ENCODE assay signal across 28 cellular contexts in the genomic region with DNA sequence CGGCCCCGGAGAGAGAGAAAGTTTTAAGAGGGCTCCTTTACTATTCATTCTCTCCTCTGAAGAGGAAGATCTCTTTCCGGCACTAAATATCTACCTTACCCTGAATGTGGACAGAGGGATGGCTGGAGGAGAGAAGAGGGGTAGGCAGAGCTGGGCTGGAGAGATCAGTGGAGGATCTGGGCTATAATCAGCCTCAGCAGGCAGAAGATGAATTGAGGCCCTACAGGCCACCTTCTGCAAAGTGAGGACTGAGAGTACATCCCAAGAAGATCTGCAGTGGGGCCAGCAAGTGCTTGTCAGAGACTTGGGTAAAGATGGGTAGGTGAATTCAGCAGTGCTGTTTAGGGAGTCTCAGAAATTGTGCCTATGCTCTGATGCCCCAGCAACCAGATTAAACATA. TPM values are rescaled to one million over a fixed set of nuclear protein-coding genes. Genes with fewer than 3 reads are reported as not detected.
"Had no signal": no experiment of that assay in that cellular context is flagged by ENCODE, and none has a peak within 500 bp of the region (broad histone marks: within the 10 kb centered on the region; RNA-seq: fewer than 3 reads in every experiment).

No MANE protein-coding gene starts in this region.

- H3K9me3 Mint-ChIP-seq: activated B cell treated with CpG ODN at 0.5 μM for 24 hours; activated naive CD8-positive, alpha-beta T cell treated with anti-CD3 and anti-CD28 coated beads for 36 hours; effector memory CD8-positive, alpha-beta T cell; memory B cell; natural killer cell; stimulated activated naive CD8-positive, alpha-beta T cell treated with anti-CD3 and anti-CD28 coated beads, Interleukin-15, Interleukin-2, amounts not matched to agents 100 ng/mL and 50 ng/mL, for 24 hours; T-helper 1 cell treated with Interleukin-12 subunit alpha and Interleukin-12 subunit beta and Interleukin-4 antibody, amounts not matched to agents 30 μg/mL and 1 μg/mL, for 36 hours had no signal

- H3K27me3 ChIP-seq: colonic mucosa, esophagus muscularis mucosa, gastroesophageal sphincter, tibial artery, uterus had no signal

- H3K27ac ChIP-seq: colonic mucosa, dorsolateral prefrontal cortex, esophagus muscularis mucosa, gastroesophageal sphincter, heart left ventricle, tibial artery, uterus had no signal

- H3K4me1 ChIP-seq: colonic mucosa, uterus had no signal

- H3K9me3 ChIP-seq: colonic mucosa, esophagus muscularis mucosa, gastroesophageal sphincter, heart left ventricle, tibial artery, uterus had no signal

- H3K27ac Mint-ChIP-seq: activated B cell treated with CpG ODN at 0.5 μM for 24 hours; activated CD4-positive, alpha-beta T cell treated with anti-CD3 and anti-CD28 coated beads for 36 hours; activated naive CD8-positive, alpha-beta T cell treated with anti-CD3 and anti-CD28 coated beads for 36 hours; effector memory CD8-positive, alpha-beta T cell; memory B cell; natural killer cell; progenitor cell of endocrine pancreas; stimulated activated naive CD8-positive, alpha-beta T cell treated with anti-CD3 and anti-CD28 coated beads, Interleukin-15, Interleukin-2, amounts not matched to agents 100 ng/mL and 50 ng/mL, for 24 hours; T-helper 1 cell treated with Interleukin-12 subunit alpha and Interleukin-12 subunit beta and Interleukin-4 antibody, amounts not matched to agents 30 μg/mL and 1 μg/mL, for 36 hours had no signal

- H3K4me3 ChIP-seq: colonic mucosa, dorsolateral prefrontal cortex, esophagus muscularis mucosa, gastroesophageal sphincter, heart left ventricle, tibial artery, uterus had no signal

- ATAC-seq: activated CD4-positive, alpha-beta T cell treated with anti-CD3 and anti-CD28 coated beads for 36 hours; effector memory CD8-positive, alpha-beta T cell; gastroesophageal sphincter; heart left ventricle; left colon; natural killer cell had no signal

- DNase-seq: activated B cell treated with CpG ODN at 0.5 μM for 24 hours; activated CD4-positive, alpha-beta T cell treated with anti-CD3 and anti-CD28 coated beads for 36 hours; activated CD4-positive, alpha-beta T cell treated with anti-CD3 and anti-CD28 coated beads, Interleukin-2, amount 50 U/mL, for 4 hours; activated CD8-positive, alpha-beta memory T cell treated with anti-CD3 and anti-CD28 coated beads, Interleukin-2, amount 50 U/mL, for 48 hours; activated naive CD4-positive, alpha-beta T cell treated with Interleukin-2 at 50 U/mL for 16 hours; activated naive CD8-positive, alpha-beta T cell treated with anti-CD3 and anti-CD28 coated beads for 36 hours; activated T-cell treated with anti-CD3 and anti-CD28 coated beads, Interleukin-2, amount 50 U/mL, for 48 hours; colonic mucosa; dorsolateral prefrontal cortex; effector memory CD8-positive, alpha-beta T cell; heart left ventricle; left colon; natural killer cell; retina; stimulated activated CD4-positive, alpha-beta T cell treated with anti-CD3 and anti-CD28 coated beads, Interleukin-12 subunit alpha, Interleukin-12 subunit beta, amount 100 ng/mL, for 4 hours; tibial artery; uterus had no signal

- FAIRE-seq: bronchial epithelial cell, endothelial cell of umbilical vein, keratinocyte had no signal

- H3K4me3 Mint-ChIP-seq: activated B cell treated with CpG ODN at 0.5 μM for 24 hours; activated CD4-positive, alpha-beta T cell treated with anti-CD3 and anti-CD28 coated beads for 36 hours; activated naive CD8-positive, alpha-beta T cell treated with anti-CD3 and anti-CD28 coated beads for 36 hours; effector memory CD8-positive, alpha-beta T cell; memory B cell; natural killer cell; stimulated activated naive CD8-positive, alpha-beta T cell treated with anti-CD3 and anti-CD28 coated beads, Interleukin-15, Interleukin-2, amounts not matched to agents 100 ng/mL and 50 ng/mL, for 24 hours; T-helper 1 cell treated with Interleukin-12 subunit alpha and Interleukin-12 subunit beta and Interleukin-4 antibody, amounts not matched to agents 30 μg/mL and 1 μg/mL, for 36 hours had no signal

- H3K36me3 Mint-ChIP-seq: memory B cell had no signal

- H3K36me3 ChIP-seq: colonic mucosa, esophagus muscularis mucosa, gastroesophageal sphincter, heart left ventricle, tibial artery, uterus had no signal

RNA-seq across cellular contexts. Expression of gene HOXB1, which starts 6.5 kb away (rescaled TPM):
- total RNA-seq: activated B cell treated with CpG ODN at 0.5 μM for 24 hours; activated CD4-positive, alpha-beta T cell treated with anti-CD3 and anti-CD28 coated beads for 36 hours; activated CD8-positive, alpha-beta memory T cell treated with anti-CD3 and anti-CD28 coated beads for 36 hours; activated naive CD8-positive, alpha-beta T cell treated with anti-CD3 and anti-CD28 coated beads for 36 hours; bronchial epithelial cell; colonic mucosa; dorsolateral prefrontal cortex; endothelial cell of umbilical vein; esophagus muscularis mucosa; gastroesophageal sphincter; heart left ventricle; left colon; natural killer cell; osteocyte; uterus had no signal
- polyA plus RNA-seq: endothelial cell of umbilical vein, heart left ventricle, keratinocyte had no signal

RNA-seq across cellular contexts. Expression of gene HOXB2, which starts 7.6 kb away (rescaled TPM):
- total RNA-seq: bronchial epithelial cell, osteocyte had no signal

RNA-seq across cellular contexts. Expression of gene HOXB4, which starts 40.8 kb away (rescaled TPM):
- total RNA-seq: bronchial epithelial cell, osteocyte had no signal

RNA-seq across cellular contexts. Expression of gene HOXB3, which starts 52.7 kb away (rescaled TPM):
- total RNA-seq: bronchial epithelial cell had no signal

RNA-seq across cellular contexts. Expression of gene HOXB5, which starts 56.3 kb away (rescaled TPM):
- total RNA-seq: activated B cell treated with CpG ODN at 0.5 μM for 24 hours; activated CD4-positive, alpha-beta T cell treated with anti-CD3 and anti-CD28 coated beads for 36 hours; activated CD8-positive, alpha-beta memory T cell treated with anti-CD3 and anti-CD28 coated beads for 36 hours; activated naive CD8-positive, alpha-beta T cell treated with anti-CD3 and anti-CD28 coated beads for 36 hours; bronchial epithelial cell; natural killer cell; osteocyte had no signal
- polyA plus RNA-seq: keratinocyte had no signal
